15 cellular contexts compared by ENCODE assay signal in genomic region chr3:41819200-41819599, GRCh38.
DNase-seq lines count a peak whose midpoint lies in the region; ATAC-seq and TF ChIP-seq lines count a peak whose summit lies in the region.
"Had no signal": no experiment of that assay in that cellular context is flagged by ENCODE, and none has a peak within 500 bp of the region (broad histone marks: within the 10 kb centered on the region; RNA-seq: fewer than 3 reads in every experiment).

No MANE protein-coding gene starts in this region.

- H3K4me3 Mint-ChIP-seq in natural killer cell: no peak overlapping the region
- H3K4me3 Mint-ChIP-seq: CD4-positive, alpha-beta T cell had no signal

- H3K27ac ChIP-seq in mesendoderm (ENCODE audit: low read depth, low read length) (no peak overlapping the region), transverse colon (no peak overlapping the region)
- H3K27ac ChIP-seq: C4-2B had no signal

- no peaks in the 10 kb centered on the region for H3K4me1 ChIP-seq in mesendoderm (ENCODE audit: control insufficient read depth, low read depth, low read length)
- no peaks in the 10 kb centered on the region for H3K4me1 ChIP-seq in transverse colon
- H3K4me1 ChIP-seq: Caco-2 had no signal

- no peaks in the 10 kb centered on the region for H3K9me3 ChIP-seq in transverse colon
- H3K9me3 ChIP-seq: Caco-2 had no signal

- H3K36me3 Mint-ChIP-seq in natural killer cell: no peaks in the 10 kb centered on the region

- no peak overlapping the region for H2BK15ac ChIP-seq in mesendoderm (replicated peaks; ENCODE audit: low read depth)

- H3K4me1 Mint-ChIP-seq in natural killer cell: no peaks in the 10 kb centered on the region

- no peak overlapping the region for H2BK5ac ChIP-seq in mesendoderm (ENCODE audit: low read length)

- H3K27me3 ChIP-seq in mesendoderm (ENCODE audit: insufficient read depth, low read length, poor library complexity): no peaks in the 10 kb centered on the region
- no peaks in the 10 kb centered on the region for H3K27me3 ChIP-seq in transverse colon

- no peaks in the 10 kb centered on the region for H3K79me1 ChIP-seq in mesendoderm (ENCODE audit: low read length)

- DNase-seq in Ammon's horn (ENCODE audit: low spot score): peak; percentile 3
- peak; percentile 67 for DNase-seq in ELF-1 (ENCODE audit: low read depth, low spot score)
- peak; percentile 9 for DNase-seq in NCI-H69 (lab: John Stamatoyannopoulos, UW)
- peak; percentile 47 for DNase-seq in mesendoderm
- DNase-seq in natural killer cell: no peak
- DNase-seq in HEK293T (ENCODE audit: extremely low spot score): no peak
- no peak for DNase-seq in transverse colon
- DNase-seq: ACHN; Caco-2; CD4-positive, alpha-beta T cell; GDM1; GOT3; H7 had no signal

- no peaks in the 10 kb centered on the region for H3K27me3 Mint-ChIP-seq in natural killer cell (ENCODE audit: low read depth in 2 of 2)
- H3K27me3 Mint-ChIP-seq: CD4-positive, alpha-beta T cell had no signal

- H4K5ac ChIP-seq in mesendoderm (ENCODE audit: low read length): no peak overlapping the region

- POLR2A ChIA-PET in HEK293T (lab: Yijun Ruan, JAX): no interaction called here

- no peak overlapping the region for H2AK5ac ChIP-seq in mesendoderm (ENCODE audit: low read length)

- no peak overlapping the region for H3K4me2 ChIP-seq in mesendoderm (ENCODE audit: low read length)

- TF ChIP-seq POLR2A in transverse colon (IDR thresholded peaks at IDR 0.05): no peak

- intact Hi-C loops in natural killer cell (cut with micrococcal nuclease) (no loop called here), transverse colon (cut with DNase I; ENCODE audit: low total_unique reads) (no loop called here)

- CTCF ChIA-PET in HEK293T (lab: Yijun Ruan, JAX): no interaction called here

- H3K27ac Mint-ChIP-seq in natural killer cell: no peak overlapping the region
- H3K27ac Mint-ChIP-seq: CD4-positive, alpha-beta T cell had no signal

- no peak overlapping the region for H3K4ac ChIP-seq in mesendoderm (ENCODE audit: low read depth, low read length)

- no peak for ATAC-seq in natural killer cell
- ATAC-seq: HCT116 had no signal

- H3K36me3 ChIP-seq in mesendoderm (ENCODE audit: control insufficient read depth, insufficient read depth, low read length) (no peaks in the 10 kb centered on the region), transverse colon (no peaks in the 10 kb centered on the region)

- H2BK120ac ChIP-seq in mesendoderm (ENCODE audit: low read depth, low read length): no peak overlapping the region

- no peaks in the 10 kb centered on the region for H3K79me2 ChIP-seq in mesendoderm (ENCODE audit: control insufficient read depth, insufficient read depth, low read length)

- no peaks in the 10 kb centered on the region for H3K9me3 Mint-ChIP-seq in natural killer cell
- H3K9me3 Mint-ChIP-seq: CD4-positive, alpha-beta T cell had no signal

- no peak overlapping the region for H3K9ac ChIP-seq in mesendoderm (ENCODE audit: low read length)

- WGBS in mesendoderm (ENCODE audit: extremely low coverage, insufficient coverage, low lambda C conversion rate): no CpG with 5 or more reads among the region's 3 CpGs
- WGBS in transverse colon (ENCODE audit: low coverage in 1 of 2), 2 donors: 45 to 72% methylated on average over 2 to 3 of the region's 3 CpGs

- in situ Hi-C loops in transverse colon (cut with MboI; ENCODE audit: low pct_ligation_motif_present in 1 of 4, low pct_unique_long_range_greater_than_20kb in 1 of 4, low sequenced_read_pairs in 3 of 4): no loop called here

- H3K18ac ChIP-seq in mesendoderm (ENCODE audit: low read length): no peak overlapping the region

- no peak overlapping the region for H4K8ac ChIP-seq in mesendoderm (ENCODE audit: low read depth, low read length)

- H3K23ac ChIP-seq in mesendoderm (ENCODE audit: low read length): no peak overlapping the region

- no peak overlapping the region for H3K56ac ChIP-seq in mesendoderm (ENCODE audit: low read length)

- H3K4me3 ChIP-seq in mesendoderm (ENCODE audit: low read length) (no peak overlapping the region), transverse colon (no peak overlapping the region)

- no peak for TF ChIP-seq EP300 in transverse colon (IDR thresholded peaks at IDR 0.05; ENCODE audit: low read depth)

- TF ChIP-seq CTCF in natural killer cell (IDR thresholded peaks at IDR 0.05) (no peak), transverse colon (IDR thresholded peaks at IDR 0.05) (no peak)

TF ChIP-seq in HEK293T, 16 proteins besides CTCF, POLR2A, EP300 and RAD21:
- TF ChIP-seq SP1 (IDR thresholded peaks at IDR 0.05) (no peak), SUZ12 (IDR thresholded peaks at IDR 0.05) (no peak), CTBP1 (IDR thresholded peaks at IDR 0.05; ENCODE audit: borderline replicate concordance) (no peak), HDGF (IDR thresholded peaks at IDR 0.05; ENCODE audit: borderline replicate concordance) (no peak), ELF4 (IDR thresholded peaks at IDR 0.05) (no peak), ZNF384 (IDR thresholded peaks at IDR 0.05) (no peak), NFRKB (IDR thresholded peaks at IDR 0.05) (no peak), BHLHE40 (IDR thresholded peaks at IDR 0.05; ENCODE audit: borderline replicate concordance) (no peak), TARDBP (IDR thresholded peaks at IDR 0.05) (no peak), L3MBTL2 (conservative IDR thresholded peaks at IDR 0.05) (no peak)
- TF ChIP-seq, protein P1, sequence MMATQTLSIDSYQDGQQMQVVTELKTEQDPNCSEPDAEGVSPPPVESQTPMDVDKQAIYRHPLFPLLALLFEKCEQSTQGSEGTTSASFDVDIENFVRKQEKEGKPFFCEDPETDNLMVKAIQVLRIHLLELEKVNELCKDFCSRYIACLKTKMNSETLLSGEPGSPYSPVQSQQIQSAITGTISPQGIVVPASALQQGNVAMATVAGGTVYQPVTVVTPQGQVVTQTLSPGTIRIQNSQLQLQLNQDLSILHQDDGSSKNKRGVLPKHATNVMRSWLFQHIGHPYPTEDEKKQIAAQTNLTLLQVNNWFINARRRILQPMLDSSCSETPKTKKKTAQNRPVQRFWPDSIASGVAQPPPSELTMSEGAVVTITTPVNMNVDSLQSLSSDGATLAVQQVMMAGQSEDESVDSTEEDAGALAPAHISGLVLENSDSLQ (IDR thresholded peaks at IDR 0.05): no peak

Comparison
In these comparisons a context has a peak if more than half of its experiments do, and no peak if none do; other contexts are left out.
1. DNase-seq: peak in Ammon's horn (single experiment), ELF-1 (single experiment), NCI-H69 (single experiment) and mesendoderm (single experiment); none in natural killer cell (single experiment), HEK293T (single experiment) and transverse colon (single experiment).